In genomic region chr11:20357150-20357549, GRCh38 we compare ENCODE assay signal across 19 cellular contexts. TPM values are rescaled to one million over a fixed set of nuclear protein-coding genes. Genes with fewer than 3 reads are reported as not detected.
"Had no signal": no experiment of that assay in that cellular context is flagged by ENCODE, and none has a peak within 500 bp of the region (broad histone marks: within the 10 kb centered on the region; RNA-seq: fewer than 3 reads in every experiment).

No MANE protein-coding gene starts in this region.

- H3K9me3 ChIP-seq: esophagus squamous epithelium, gastroesophageal sphincter, neutrophil, suprapubic skin, thyroid gland had no signal

- DNase-seq: effector memory CD4-positive, alpha-beta T cell; esophagus squamous epithelium; foreskin fibroblast; glutamatergic neuron; immature natural killer cell; mammary epithelial cell; naive thymus-derived CD8-positive, alpha-beta T cell; posterior cingulate gyrus; stimulated activated CD4-positive, alpha-beta T cell treated with anti-CD3 and anti-CD28 coated beads, Interleukin-2, amount 100 ng/mL, for 48 hours; stimulated activated naive CD8-positive, alpha-beta T cell treated with anti-CD3 and anti-CD28 coated beads, Interleukin-15, Interleukin-2, amounts not matched to agents 100 U/mL and 50 U/mL, for 24 hours; thyroid gland had no signal

- H3K4me3 ChIP-seq: esophagus squamous epithelium, gastroesophageal sphincter, smooth muscle cell, suprapubic skin, thyroid gland had no signal

- H3K36me3 ChIP-seq: esophagus squamous epithelium, gastroesophageal sphincter, neutrophil, suprapubic skin, thyroid gland had no signal

- H3K27ac ChIP-seq: esophagus squamous epithelium, gastroesophageal sphincter, neutrophil, suprapubic skin, thyroid gland had no signal

- H3K4me1 ChIP-seq: esophagus squamous epithelium, gastroesophageal sphincter, suprapubic skin, thyroid gland had no signal

- H3K27me3 ChIP-seq: gastroesophageal sphincter, suprapubic skin, thyroid gland had no signal

- FAIRE-seq: endometrium, keratinocyte, urothelium cell line had no signal

RNA-seq across cellular contexts. Expression of gene HTATIP2, which starts 6.4 kb away (rescaled TPM):
- polyA plus RNA-seq: neural cell had no signal
